27 cellular contexts compared by ENCODE assay signal in the genomic region with DNA sequence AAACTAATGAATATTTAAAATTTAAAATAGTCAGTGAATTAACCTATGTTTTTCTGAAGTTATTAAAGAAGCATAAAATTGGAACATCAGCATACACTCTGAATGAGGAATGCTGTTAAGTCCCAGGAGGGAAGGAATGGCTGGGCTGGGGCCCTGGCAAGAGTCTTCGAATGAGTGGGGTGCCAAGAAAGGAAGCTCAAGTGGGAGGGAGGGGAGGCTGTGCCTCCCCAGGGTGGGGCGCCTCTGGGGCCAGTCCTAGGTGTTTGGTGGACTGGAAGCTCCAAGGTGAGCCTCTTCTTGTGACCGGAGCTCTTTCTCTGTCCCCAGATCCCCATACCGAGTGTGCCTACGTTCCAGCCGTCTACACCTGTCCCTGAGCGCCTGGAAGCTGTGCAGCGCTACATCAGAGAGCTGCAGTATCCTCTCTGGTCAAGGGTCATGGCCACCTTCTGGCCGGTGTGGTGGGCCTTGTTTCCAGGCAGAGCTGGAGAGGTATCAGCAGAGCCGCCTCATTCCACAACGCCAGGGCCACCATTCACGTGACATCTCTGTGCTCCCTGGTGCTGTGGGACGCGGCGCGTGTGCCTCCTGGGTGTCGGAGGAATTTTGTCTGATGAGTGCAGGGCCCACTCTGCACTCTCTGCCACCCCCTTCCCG. TPM values are rescaled to one million over a fixed set of nuclear protein-coding genes. Genes with fewer than 3 reads are reported as not detected.
DNase-seq lines count a peak whose midpoint lies in the region; TF ChIP-seq lines count a peak whose summit lies in the region.
"Had no signal": no experiment of that assay in that cellular context is flagged by ENCODE, and none has a peak within 500 bp of the region (broad histone marks: within the 10 kb centered on the region; RNA-seq: fewer than 3 reads in every experiment).

No MANE protein-coding gene starts in this region.

- H4K20me1 ChIP-seq in osteoblast (ENCODE audit: insufficient read depth, low read length) = no peaks in the 10 kb centered on the region

- H3K9me3 ChIP-seq in osteoblast (ENCODE audit: low read depth, low read length) = no peaks in the 10 kb centered on the region
- H3K9me3 ChIP-seq: ovary, SJSA1 had no signal

- DNase-seq in CD14-positive monocyte (ENCODE audit: low spot score) (no peak), endothelial cell (ENCODE audit: low spot score) (no peak), osteoblast (ENCODE audit: insufficient read length, low spot score, missing footprints) (peak; percentile 68), SK-N-DZ (ENCODE audit: low spot score) (no peak), AML-193 (lab: John Stamatoyannopoulos, UW) (no peak), Calu3 (no peak), Ammon's horn (ENCODE audit: low spot score) (no peak)
- DNase-seq in activated CD4-positive, alpha-beta memory T cell treated with anti-CD3 and anti-CD28 coated beads for 36 hours = peak; percentile 6
- DNase-seq: activated CD4-positive, CD25-positive, alpha-beta regulatory T cell; activated gamma-delta T cell; COR-L47; DND-41; foreskin fibroblast; KG1; mammary epithelial cell; NCI-H82; PC-3; stimulated activated naive B cell treated with anti-CD40 and anti-IgM and Interleukin-4, amounts not matched to agents 10 μg/mL and 1 μg/mL and 100 μg/mL, for 72 hours; T1000 had no signal

- H3K27ac Mint-ChIP-seq in CD14-positive monocyte (peak overlapping the region; percentile 46 to 98 (median 96)), endothelial cell (ENCODE audit: unreplicated experiment) (peak overlapping the region; percentile 57), Calu3 (ENCODE audit: unreplicated experiment) (no peak overlapping the region)
- H3K27ac Mint-ChIP-seq in activated CD4-positive, alpha-beta memory T cell treated with anti-CD3 and anti-CD28 coated beads for 36 hours = no peak overlapping the region

- no peaks in the 10 kb centered on the region for H3K79me2 ChIP-seq in osteoblast (ENCODE audit: insufficient read depth, low read length)
- H3K79me2 ChIP-seq: hepatocyte had no signal

- no peaks in the 10 kb centered on the region for H3K36me3 ChIP-seq in osteoblast (ENCODE audit: insufficient read depth, low read length)
- H3K36me3 ChIP-seq: ovary, SJSA1 had no signal

- H3K4me1 Mint-ChIP-seq in CD14-positive monocyte (peaks cover 72% of the 10 kb centered on the region), endothelial cell (ENCODE audit: unreplicated experiment) (peaks cover 67% of the 10 kb centered on the region), Calu3 (ENCODE audit: low read depth, unreplicated experiment) (no peaks in the 10 kb centered on the region)
- peaks cover 25% of the 10 kb centered on the region for H3K4me1 Mint-ChIP-seq in activated CD4-positive, alpha-beta memory T cell treated with anti-CD3 and anti-CD28 coated beads for 36 hours (ENCODE audit: low read depth)

- H3K27ac ChIP-seq in osteoblast (ENCODE audit: low read depth, low read length) = no peak overlapping the region
- H3K27ac ChIP-seq: hepatocyte, ovary, SJSA1 had no signal

- H3K9me3 Mint-ChIP-seq in CD14-positive monocyte (no peaks in the 10 kb centered on the region), endothelial cell (ENCODE audit: unreplicated experiment) (no peaks in the 10 kb centered on the region), Calu3 (ENCODE audit: low read depth, unreplicated experiment) (no peaks in the 10 kb centered on the region)
- H3K9me3 Mint-ChIP-seq in activated CD4-positive, alpha-beta memory T cell treated with anti-CD3 and anti-CD28 coated beads for 36 hours = no peaks in the 10 kb centered on the region
- H3K9me3 Mint-ChIP-seq: stimulated activated naive B cell treated with anti-CD40 and anti-IgM and Interleukin-4, amounts not matched to agents 10 μg/mL and 1 μg/mL and 100 μg/mL, for 72 hours had no signal

- H2AFZ ChIP-seq in osteoblast (ENCODE audit: low read length) = no peak overlapping the region
- H2AFZ ChIP-seq: hepatocyte had no signal

- POLR2A ChIA-PET in activated CD4-positive, alpha-beta memory T cell treated with anti-CD3 and anti-CD28 coated beads for 36 hours (lab: Charles Lee) = no interaction called here

- BruUV-seq in Calu3 (replicated peaks; lab: Mats Ljungman, UMichigan) = no TSS peak

- peaks cover 18% of the 10 kb centered on the region for H3K4me1 ChIP-seq in osteoblast (ENCODE audit: insufficient read depth, low read length)

- H3K4me3 Mint-ChIP-seq in CD14-positive monocyte = no peak overlapping the region
- H3K4me3 Mint-ChIP-seq in activated CD4-positive, alpha-beta memory T cell treated with anti-CD3 and anti-CD28 coated beads for 36 hours = no peak overlapping the region
- no peak overlapping the region for H3K4me3 Mint-ChIP-seq in endothelial cell (ENCODE audit: unreplicated experiment)
- no peak overlapping the region for H3K4me3 Mint-ChIP-seq in Calu3 (ENCODE audit: low read depth, unreplicated experiment)
- H3K4me3 Mint-ChIP-seq: stimulated activated naive B cell treated with anti-CD40 and anti-IgM and Interleukin-4, amounts not matched to agents 10 μg/mL and 1 μg/mL and 100 μg/mL, for 72 hours had no signal

- CTCF ChIA-PET in activated CD4-positive, alpha-beta memory T cell treated with anti-CD3 and anti-CD28 coated beads for 36 hours (lab: Charles Lee) = interaction anchor here (1.0 to 3.6 kb wide), 3 partner anchors 14 to 301 kb away, joined by 3 to 21 read pairs (median 4); no protein-coding TSS in a partner anchor
- CTCF ChIA-PET in Calu3 (lab: Charles Lee) = interaction anchor here (1.0 to 3.1 kb wide), 2 partner anchors 9 to 14 kb away, joined by 3 to 6 read pairs; no protein-coding TSS in a partner anchor

- TF ChIP-seq CTCF in CD14-positive monocyte (IDR thresholded peaks at IDR 0.05) (no peak), endothelial cell (IDR thresholded peaks at IDR 0.05; ENCODE audit: unreplicated experiment) (no peak), osteoblast (IDR thresholded peaks at IDR 0.05; ENCODE audit: extremely low read depth, low read depth, low read length) (no peak), Calu3 (IDR thresholded peaks at IDR 0.05; ENCODE audit: unreplicated experiment) (no peak)

- H3K36me3 Mint-ChIP-seq in CD14-positive monocyte (peaks cover 8 to 17% of the 10 kb centered on the region in 2 donors), endothelial cell (ENCODE audit: low read depth, unreplicated experiment) (peaks cover 24% of the 10 kb centered on the region), Calu3 (ENCODE audit: insufficient read depth, unreplicated experiment) (peaks cover under 1% of the 10 kb centered on the region)
- no peaks in the 10 kb centered on the region for H3K36me3 Mint-ChIP-seq in activated CD4-positive, alpha-beta memory T cell treated with anti-CD3 and anti-CD28 coated beads for 36 hours
- H3K36me3 Mint-ChIP-seq: stimulated activated naive B cell treated with anti-CD40 and anti-IgM and Interleukin-4, amounts not matched to agents 10 μg/mL and 1 μg/mL and 100 μg/mL, for 72 hours had no signal

- H3K27me3 Mint-ChIP-seq in CD14-positive monocyte (ENCODE audit: low read depth in 3 of 3) (peaks cover 0 to 1% (median under 1%) of the 10 kb centered on the region in 3 donors), endothelial cell (ENCODE audit: unreplicated experiment) (peaks cover 8% of the 10 kb centered on the region), Calu3 (ENCODE audit: unreplicated experiment) (peaks cover 35% of the 10 kb centered on the region)
- H3K27me3 Mint-ChIP-seq in activated CD4-positive, alpha-beta memory T cell treated with anti-CD3 and anti-CD28 coated beads for 36 hours = no peaks in the 10 kb centered on the region

- no peak overlapping the region for H3K4me3 ChIP-seq in osteoblast (ENCODE audit: insufficient read depth, low read length)
- H3K4me3 ChIP-seq: hepatocyte, ovary, SJSA1 had no signal

- H3K4me2 ChIP-seq in osteoblast (ENCODE audit: insufficient read depth, low read length) = no peak overlapping the region
- H3K4me2 ChIP-seq: hepatocyte had no signal

- H3K27me3 ChIP-seq in osteoblast (ENCODE audit: insufficient read depth, low read length) = no peaks in the 10 kb centered on the region
- H3K27me3 ChIP-seq: hepatocyte, ovary, SJSA1 had no signal

- intact Hi-C loops in CD14-positive monocyte (cut with micrococcal nuclease) = loop anchor here in 1 of 2 donors (5.0 kb wide), 1 partner anchor 47 kb away; no protein-coding TSS in a partner anchor
- intact Hi-C loops in activated CD4-positive, alpha-beta memory T cell treated with anti-CD3 and anti-CD28 coated beads for 36 hours (cut with micrococcal nuclease) = loop anchor here (2.0 to 10.0 kb wide), 2 partner anchors 41 to 685 kb away; a partner anchor contains a TSS
- intact Hi-C loops in Calu3 (cut with micrococcal nuclease; ENCODE audit: unreplicated experiment) = no loop called here

RNA-seq across cellular contexts. Expression of a gene that starts 8.5 kb away (rescaled TPM):
- polyA plus RNA-seq in CD14-positive monocyte = 1 to 10 TPM; 2.5 to 3.3 TPM
- total RNA-seq in activated CD4-positive, alpha-beta memory T cell treated with anti-CD3 and anti-CD28 coated beads for 36 hours = 1 to 10 TPM; 6.1 TPM
- total RNA-seq in endothelial cell (ENCODE audit: unreplicated experiment) (166 TPM), osteoblast (4.0 and 5.6 TPM in 2 replicates), Calu3 (2022) (1.2 and 1.4 TPM in 2 replicates)
- polyA plus RNA-seq in SK-N-DZ (2014; cell fraction: cytosol; rRNA removed) = 8.7 and 12.1 TPM in 2 replicates
- 22.1 and 37.9 TPM in 2 replicates for polyA plus RNA-seq in SK-N-DZ (2014; cell fraction: nucleus; rRNA removed)

RNA-seq across cellular contexts. Expression of a gene that starts 42.9 kb away (rescaled TPM):
- polyA plus RNA-seq in CD14-positive monocyte = 1 to 10 TPM; 8.1 to 8.5 TPM
- 10 to 100 TPM; 14.6 to 15.9 TPM for total RNA-seq in activated CD4-positive, alpha-beta memory T cell treated with anti-CD3 and anti-CD28 coated beads for 36 hours
- total RNA-seq in endothelial cell (ENCODE audit: unreplicated experiment) (22.6 TPM), osteoblast (8.3 and 9.7 TPM in 2 replicates), Calu3 (2022) (19.8 and 26.3 TPM in 2 replicates)
- polyA plus RNA-seq in SK-N-DZ (2014; cell fraction: cytosol; rRNA removed) = 8.8 and 9.6 TPM in 2 replicates
- polyA plus RNA-seq in SK-N-DZ (2014; cell fraction: nucleus; rRNA removed) = 12.2 and 18.5 TPM in 2 replicates

RNA-seq across cellular contexts. Expression of a gene that starts 56.4 kb away (rescaled TPM):
- under 1 TPM in 1 of 2 donors, not detected in 1; 0.24 TPM for polyA plus RNA-seq in CD14-positive monocyte
- not detected for total RNA-seq in activated CD4-positive, alpha-beta memory T cell treated with anti-CD3 and anti-CD28 coated beads for 36 hours
- not detected for total RNA-seq in endothelial cell (ENCODE audit: unreplicated experiment)
- total RNA-seq in osteoblast = not detected in 2 replicates
- not detected in 2 replicates for polyA plus RNA-seq in SK-N-DZ (2014; cell fraction: cytosol; rRNA removed)
- polyA plus RNA-seq in SK-N-DZ (2014; cell fraction: nucleus; rRNA removed) = not detected in 2 replicates
- total RNA-seq in Calu3 (2022) = not detected in 2 replicates
- total RNA-seq: dermis microvascular lymphatic vessel endothelial cell, epithelial cell of proximal tubule, hepatocyte, mammary epithelial cell, myocyte, PC-3, SJSA1 had no signal
- polyA plus RNA-seq: AG04450, hepatocyte, mammary epithelial cell, thymus had no signal

Comparison
In these comparisons a context has a peak if more than half of its experiments do, and no peak if none do; other contexts are left out.
1. DNase-seq: peak in activated CD4-positive, alpha-beta memory T cell treated with anti-CD3 and anti-CD28 coated beads for 36 hours (single experiment) and osteoblast (single experiment); none in CD14-positive monocyte (single experiment), endothelial cell (single experiment), SK-N-DZ (single experiment), AML-193 (0 of 2), Calu3 (single experiment) and Ammon's horn (single experiment).
2. H3K27ac Mint-ChIP-seq: peak in CD14-positive monocyte (7 of 7) and endothelial cell (single experiment); none in activated CD4-positive, alpha-beta memory T cell treated with anti-CD3 and anti-CD28 coated beads for 36 hours (single experiment) and Calu3 (single experiment).
3. RNA of a gene that starts 8.5 kb away (total RNA-seq): 166 TPM in endothelial cell (single experiment); 6.1 TPM in activated CD4-positive, alpha-beta memory T cell treated with anti-CD3 and anti-CD28 coated beads for 36 hours, 4.0 to 5.6 TPM in osteoblast and 1.2 to 1.4 TPM in Calu3; every median in the first group is over 10 times any median in the second.